Comparison of ENCODE assay signal across 12 cellular contexts in genomic region chr2:68284896-68285295, GRCh38. TPM values are rescaled to one million over a fixed set of nuclear protein-coding genes. Genes with fewer than 3 reads are reported as not detected.
DNase-seq lines count a peak whose midpoint lies in the region; ATAC-seq and TF ChIP-seq lines count a peak whose summit lies in the region.
"Had no signal": no experiment of that assay in that cellular context is flagged by ENCODE, and none has a peak within 500 bp of the region (broad histone marks: within the 10 kb centered on the region; RNA-seq: fewer than 3 reads in every experiment).

No MANE protein-coding gene starts in this region.

- BruUV-seq in mammary epithelial cell (replicated peaks; lab: Mats Ljungman, UMichigan): no TSS peak

- TF ChIP-seq CTCF in AG04449 (IDR thresholded peaks at IDR 0.05; ENCODE audit: insufficient read depth, low read length, missing control alignments): no peak
- no peak for TF ChIP-seq CTCF in mammary epithelial cell (conservative IDR thresholded peaks at IDR 0.05 in 1 of 2, IDR thresholded peaks at IDR 0.05 in 1 of 2; ENCODE audit: extremely low read depth in 1 of 2, insufficient read depth in 1 of 2, low read depth in 1 of 2, low read length in 2 of 2)

- ATAC-seq in GM21619 (IDR thresholded peaks at IDR 0.05; ENCODE audit: unreplicated experiment): no peak
- ATAC-seq in GM18907 (IDR thresholded peaks at IDR 0.05; ENCODE audit: unreplicated experiment): no peak
- ATAC-seq: GM12878 had no signal

- peak overlapping the region; percentile 21 for H3K4me2 ChIP-seq in mammary epithelial cell (ENCODE audit: insufficient read depth, low read depth, low read length)

- no peak overlapping the region for H3K27ac ChIP-seq in mammary epithelial cell (ENCODE audit: insufficient read depth, low read depth, low read length)
- H3K27ac ChIP-seq: BLaER1 treated with 17β-estradiol and CSF1 and Interleukin-3, amounts not matched to agents 10 nM and 100 nM had no signal

- H3K4me1 ChIP-seq in mammary epithelial cell (ENCODE audit: insufficient read depth, low read length): peaks cover 4% of the 10 kb centered on the region

- no peak overlapping the region for H2AFZ ChIP-seq in mammary epithelial cell (ENCODE audit: low read depth, low read length)

- dilution Hi-C loops in mammary epithelial cell (cut with HindIII; ENCODE audit: low sequenced_read_pairs): loop anchor here (5.0 kb wide), 1 partner anchor 163 kb away; no protein-coding TSS in a partner anchor

- TF ChIP-seq POLR2A in erythroblast (IDR thresholded peaks at IDR 0.05; ENCODE audit: low read length): no peak

- H3K27me3 ChIP-seq in mammary epithelial cell (ENCODE audit: insufficient read depth, low read length): peaks cover 8% of the 10 kb centered on the region
- H3K27me3 ChIP-seq: BLaER1 treated with 17β-estradiol and CSF1 and Interleukin-3, amounts not matched to agents 10 nM and 100 nM had no signal

- H3K4me3 ChIP-seq in AG04449 (ENCODE audit: low read depth, low read length) (no peak overlapping the region), mammary epithelial cell (replicated peaks in 1 of 3; ENCODE audit: insufficient read depth in 1 of 3, low read depth in 2 of 3, low read length in 3 of 3) (no peak overlapping the region)
- H3K4me3 ChIP-seq: BLaER1 treated with 17β-estradiol and CSF1 and Interleukin-3, amounts not matched to agents 10 nM and 100 nM; GM12878 had no signal

- intact Hi-C loops in mammary epithelial cell (cut with micrococcal nuclease): no loop called here

- no peaks in the 10 kb centered on the region for H4K20me1 ChIP-seq in mammary epithelial cell (ENCODE audit: insufficient read depth, low read length)
- H4K20me1 ChIP-seq: BLaER1 treated with 17β-estradiol and CSF1 and Interleukin-3, amounts not matched to agents 10 nM and 100 nM had no signal

- DNase-seq in AG04449 (ENCODE audit: low read depth, low spot score) (peak; percentile 67), M059J (ENCODE audit: low read depth) (peak; percentile 57), mammary epithelial cell (peak; percentile 46), inferior parietal cortex (ENCODE audit: extremely low spot score) (peak; percentile 71), ACHN (no peak), erythroblast (lab: John Stamatoyannopoulos, UW) (no peak)
- DNase-seq: GOT3, NCI-H187 had no signal

- no peaks in the 10 kb centered on the region for H3K79me2 ChIP-seq in mammary epithelial cell (ENCODE audit: insufficient read depth, low read length)

- no peaks in the 10 kb centered on the region for H3K36me3 ChIP-seq in mammary epithelial cell (ENCODE audit: insufficient read depth, low read length)
- H3K36me3 ChIP-seq: BLaER1 treated with 17β-estradiol and CSF1 and Interleukin-3, amounts not matched to agents 10 nM and 100 nM had no signal

- POLR2A ChIA-PET in AG04449 (lab: Yijun Ruan, JAX): interaction anchor here (0.8 kb wide), 1 partner anchor 35 kb away, joined by 3 read pairs; the partner anchor contains the start of gene CNRIP1

- no peak overlapping the region for H3K9ac ChIP-seq in mammary epithelial cell (ENCODE audit: insufficient read depth, low read length)
- H3K9ac ChIP-seq: BLaER1 treated with 17β-estradiol and CSF1 and Interleukin-3, amounts not matched to agents 10 nM and 100 nM had no signal

- no CpG with 5 or more reads among the region's 3 CpGs for WGBS in mammary epithelial cell (ENCODE audit: low coverage, missing lambda C conversion rate)

- in situ Hi-C loops in mammary epithelial cell (cut with MboI; ENCODE audit: low sequenced_read_pairs in 2 of 2): no loop called here
- in situ Hi-C loops in ACHN (cut with HindIII; ENCODE audit: low pct_ligation_motif_present, low pct_unique_long_range_greater_than_20kb, low sequenced_read_pairs): no loop called here

- no peaks in the 10 kb centered on the region for H3K9me3 ChIP-seq in mammary epithelial cell (replicated peaks; ENCODE audit: insufficient read depth, low read length)
- H3K9me3 ChIP-seq: BLaER1 treated with 17β-estradiol and CSF1 and Interleukin-3, amounts not matched to agents 10 nM and 100 nM had no signal

- CTCF ChIA-PET in AG04449 (lab: Yijun Ruan, JAX): interaction anchor here (0.9 to 12.3 kb wide), 13 partner anchors 8 to 162 kb away, joined by 3 to 131 read pairs (median 11); no protein-coding TSS in a partner anchor
- CTCF ChIA-PET in mammary epithelial cell (lab: Charles Lee; ENCODE audit: low non-redundant PET): interaction anchor here (0.6 to 1.0 kb wide), 2 partner anchors 163 to 346 kb away, joined by 3 to 6 read pairs; no protein-coding TSS in a partner anchor

RNA-seq across cellular contexts. Expression of gene PPP3R1, which starts 32.6 kb away (rescaled TPM):
- 25.8 and 30.8 TPM in 2 replicates for total RNA-seq in M059J (2014; rRNA removed; shearing (Covaris generic))
- total RNA-seq in mammary epithelial cell: 10 to 100 TPM; 26.5 to 59.3 TPM
- polyA plus RNA-seq in mammary epithelial cell: 16.6 TPM
- 36.7 TPM for polyA minus RNA-seq in mammary epithelial cell

RNA-seq across cellular contexts. Expression of gene CNRIP1, which starts 34.9 kb away (rescaled TPM):
- total RNA-seq in M059J (2014; rRNA removed; shearing (Covaris generic)): 22.6 and 27.2 TPM in 2 replicates
- under 1 TPM in 1 of 2 donors, not detected in 1; under 0.01 TPM for total RNA-seq in mammary epithelial cell
- not detected for polyA plus RNA-seq in mammary epithelial cell
- not detected for polyA minus RNA-seq in mammary epithelial cell
- total RNA-seq: GM12878 had no signal
- polyA plus RNA-seq: GM12878 had no signal

Comparison
In these comparisons a context has a peak if more than half of its experiments do, and no peak if none do; other contexts are left out.
1. DNase-seq: peak in AG04449 (single experiment), M059J (single experiment), mammary epithelial cell (single experiment) and inferior parietal cortex (single experiment); none in ACHN (single experiment) and erythroblast (0 of 2).
2. RNA of gene CNRIP1, which starts 34.9 kb away (total RNA-seq): 22.6 to 27.2 TPM in M059J; under 0.01 TPM in mammary epithelial cell; every median in the first group is over 10 times any median in the second.